ENCODE assay signal across 15 cellular contexts in the genomic region with DNA sequence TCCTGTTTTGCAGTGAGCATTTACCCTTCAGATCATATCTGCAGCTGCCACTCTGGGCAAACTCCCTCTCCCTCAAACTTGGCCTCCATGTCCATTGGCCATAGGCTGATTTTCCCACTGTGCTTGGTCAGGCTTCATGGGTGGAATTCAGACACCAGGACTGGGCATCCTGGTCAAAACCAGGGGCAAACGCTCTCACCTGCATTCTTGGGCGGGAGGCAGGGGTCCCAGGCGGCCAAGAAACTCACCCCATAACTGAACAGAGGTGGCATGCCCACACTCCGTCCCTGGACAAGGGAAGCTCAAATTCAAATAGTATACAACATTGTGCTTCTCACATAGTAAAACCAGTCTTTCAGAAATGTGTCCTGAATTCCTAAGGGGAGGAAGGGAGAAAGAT.
DNase-seq lines count a peak whose midpoint lies in the region; TF ChIP-seq lines count a peak whose summit lies in the region.
"Had no signal": no experiment of that assay in that cellular context is flagged by ENCODE, and none has a peak within 500 bp of the region (broad histone marks: within the 10 kb centered on the region; RNA-seq: fewer than 3 reads in every experiment).

No MANE protein-coding gene starts in this region.

- in situ Hi-C loops in GM23248 (cut with MboI): loop anchor here (5.0 kb wide), 1 partner anchor 255 kb away; no protein-coding TSS in a partner anchor

- H4K20me1 ChIP-seq in GM23248 (ENCODE audit: insufficient read depth): no peaks in the 10 kb centered on the region

- peaks cover 48% of the 10 kb centered on the region for H3K4me1 Mint-ChIP-seq in Caco-2 (ENCODE audit: low read depth, unreplicated experiment)

- no peak overlapping the region for H3K14ac ChIP-seq in mesenchymal stem cell (ENCODE audit: low read length in 2 of 2)

- WGBS in mesenchymal stem cell: 71% methylated on average over 3 of the region's 4 CpGs
- 24 to 32% methylated on average over 4 of the region's 4 CpGs for WGBS in GM23248 (ENCODE audit: low coverage in 1 of 2, low lambda C conversion rate in 2 of 2, missing lambda C conversion rate in 2 of 2), 2 experiments

- H3K36me3 ChIP-seq in Caco-2 (ENCODE audit: control insufficient read depth, insufficient read depth, low read length): no peaks in the 10 kb centered on the region
- no peaks in the 10 kb centered on the region for H3K36me3 ChIP-seq in mesenchymal stem cell (ENCODE audit: control insufficient read depth in 1 of 2, insufficient read depth in 2 of 2, low read depth in 1 of 2, low read length in 2 of 2)
- no peaks in the 10 kb centered on the region for H3K36me3 ChIP-seq in GM23248 (ENCODE audit: low read depth)
- H3K36me3 ChIP-seq: gastroesophageal sphincter, lower lobe of right lung had no signal

- no peak overlapping the region for H2BK5ac ChIP-seq in mesenchymal stem cell (ENCODE audit: low read depth, low read length, poor library complexity, severe bottlenecking)

- H3K27me3 Mint-ChIP-seq in Caco-2 (ENCODE audit: insufficient read depth, unreplicated experiment): no peaks in the 10 kb centered on the region
- H3K27me3 Mint-ChIP-seq: progenitor cell of endocrine pancreas had no signal

- H4K8ac ChIP-seq in mesenchymal stem cell (ENCODE audit: low read length): no peak overlapping the region

- H3K9me3 Mint-ChIP-seq in Caco-2 (ENCODE audit: unreplicated experiment): no peaks in the 10 kb centered on the region
- H3K9me3 Mint-ChIP-seq: activated naive CD8-positive, alpha-beta T cell treated with anti-CD3 and anti-CD28 coated beads, Interleukin-2, amount 10 ng/mL, durations not matched to agents 7 days and 5 days; CD4-positive, alpha-beta memory T cell had no signal

- no peak overlapping the region for H3K4me3 ChIP-seq in Caco-2 (ENCODE audit: low read depth, low read length)
- no peak overlapping the region for H3K4me3 ChIP-seq in mesenchymal stem cell (ENCODE audit: insufficient read depth in 1 of 2, low read depth in 1 of 2, low read length in 2 of 2)
- H3K4me3 ChIP-seq in GM23248: no peak overlapping the region
- H3K4me3 ChIP-seq: gastroesophageal sphincter, lower lobe of right lung, PC-9 had no signal

- no peaks in the 10 kb centered on the region for H3K79me1 ChIP-seq in mesenchymal stem cell (replicated peaks; ENCODE audit: low read length, poor library complexity, severe bottlenecking)

- H3K27ac ChIP-seq in angular gyrus (ENCODE audit: low read depth, low read length) (peak overlapping the region; percentile 22), mesenchymal stem cell (ENCODE audit: low read length, poor library complexity, severe bottlenecking) (no peak overlapping the region), temporal lobe (ENCODE audit: low read depth, low read length) (peak overlapping the region; percentile 23), GM23248 (no peak overlapping the region)
- H3K27ac ChIP-seq: KMS-11, PC-9 had no signal

- no peak overlapping the region for H4K91ac ChIP-seq in mesenchymal stem cell (ENCODE audit: low read length)

- no peak overlapping the region for H2AK5ac ChIP-seq in mesenchymal stem cell (ENCODE audit: low read length, severe bottlenecking)

- CTCF ChIA-PET in Caco-2 (lab: Charles Lee): interaction anchor here (0.6 to 3.3 kb wide), 21 partner anchors 40 to 268 kb away, joined by 3 to 38 read pairs (median 4); partner anchors contain the start of gene GLUL

- H3K36me3 Mint-ChIP-seq in Caco-2 (ENCODE audit: insufficient read depth, unreplicated experiment): no peaks in the 10 kb centered on the region
- H3K36me3 Mint-ChIP-seq: activated naive CD8-positive, alpha-beta T cell treated with anti-CD3 and anti-CD28 coated beads, Interleukin-2, amount 10 ng/mL, durations not matched to agents 7 days and 5 days; CD4-positive, alpha-beta memory T cell had no signal

- H3K79me2 ChIP-seq in GM23248 (ENCODE audit: insufficient read depth): no peaks in the 10 kb centered on the region

- no peak overlapping the region for H3K4ac ChIP-seq in mesenchymal stem cell (ENCODE audit: low read depth in 1 of 2, low read length in 2 of 2)

- DNase-seq in Caco-2 (no peak), mesenchymal stem cell (no peak), GM23248 (no peak), 8988T (no peak), NCI-H1694 (lab: John Stamatoyannopoulos, UW) (no peak), DMS 273 (lab: John Stamatoyannopoulos, UW; ENCODE audit: unreplicated experiment) (no peak)

- POLR2A ChIA-PET in Caco-2 (lab: Charles Lee): interaction anchor here (1.3 kb wide), 1 partner anchor 254 kb away, joined by 3 read pairs; no protein-coding TSS in a partner anchor

- no peak overlapping the region for H2BK15ac ChIP-seq in mesenchymal stem cell (ENCODE audit: low read depth, poor library complexity, severe bottlenecking)

- peaks cover 13% of the 10 kb centered on the region for H3F3A ChIP-seq in GM23248 (ENCODE audit: insufficient read depth)

- H3K27me3 ChIP-seq in Caco-2 (replicated peaks; ENCODE audit: control insufficient read depth, insufficient read depth, low read length): no peaks in the 10 kb centered on the region
- peaks cover 0 to 3% of the 10 kb centered on the region in 2 experiments for H3K27me3 ChIP-seq in mesenchymal stem cell (ENCODE audit: control insufficient read depth in 1 of 2, insufficient read depth in 1 of 2, low read length in 2 of 2)
- peaks cover 6% of the 10 kb centered on the region; the same call in 1 of the 2 replicates for H3K27me3 ChIP-seq in GM23248 (replicated peaks; ENCODE audit: insufficient read depth)
- H3K27me3 ChIP-seq: gastroesophageal sphincter had no signal

- H3K9me2 ChIP-seq in GM23248 (ENCODE audit: insufficient read depth): no peaks in the 10 kb centered on the region

- intact Hi-C loops in Caco-2 (cut with micrococcal nuclease; ENCODE audit: unreplicated experiment): loop anchor here (1.0 to 5.0 kb wide), 7 partner anchors 41 to 254 kb away; no protein-coding TSS in a partner anchor

- no peak overlapping the region for H3K23ac ChIP-seq in mesenchymal stem cell (ENCODE audit: low read length in 2 of 2)

- H3K9ac ChIP-seq in mesenchymal stem cell (ENCODE audit: low read length) (peak overlapping the region; percentile 31), GM23248 (no peak overlapping the region)
- H3K9ac ChIP-seq: KMS-11 had no signal

- H3K4me1 ChIP-seq in Caco-2: peaks cover 34% of the 10 kb centered on the region
- H3K4me1 ChIP-seq in mesenchymal stem cell (ENCODE audit: control insufficient read depth, insufficient read depth, low read depth, low read length): peaks cover 7% of the 10 kb centered on the region
- peaks cover 18% of the 10 kb centered on the region for H3K4me1 ChIP-seq in GM23248 (ENCODE audit: insufficient read depth)

- BruUV-seq in Caco-2 (replicated peaks; lab: Mats Ljungman, UMichigan): no TSS peak

- no peak overlapping the region for H3K18ac ChIP-seq in mesenchymal stem cell (ENCODE audit: low read depth in 1 of 2, low read length in 2 of 2)

- no peak overlapping the region for H2BK120ac ChIP-seq in mesenchymal stem cell (ENCODE audit: low read depth, low read length)

- H3K27ac Mint-ChIP-seq in Caco-2 (ENCODE audit: unreplicated experiment): peak overlapping the region; percentile 63
- H3K27ac Mint-ChIP-seq: activated naive CD8-positive, alpha-beta T cell treated with anti-CD3 and anti-CD28 coated beads, Interleukin-2, amount 10 ng/mL, durations not matched to agents 7 days and 5 days had no signal

- no peak overlapping the region for H3K4me3 Mint-ChIP-seq in Caco-2 (ENCODE audit: unreplicated experiment)
- H3K4me3 Mint-ChIP-seq: activated naive CD8-positive, alpha-beta T cell treated with anti-CD3 and anti-CD28 coated beads, Interleukin-2, amount 10 ng/mL, durations not matched to agents 7 days and 5 days; CD4-positive, alpha-beta memory T cell had no signal

- H2AFZ ChIP-seq in mesenchymal stem cell (ENCODE audit: low read depth, low read length): no peak overlapping the region
- H2AFZ ChIP-seq in GM23248: no peak overlapping the region
- H2AFZ ChIP-seq: PC-9 had no signal

- TF ChIP-seq CTCF in Caco-2 (IDR thresholded peaks at IDR 0.05; ENCODE audit: insufficient read depth in 1 of 2, low read depth in 1 of 2, low read length in 1 of 2, severe bottlenecking in 1 of 2, unreplicated experiment in 1 of 2): no peak

- no peak overlapping the region for H2BK12ac ChIP-seq in mesenchymal stem cell (ENCODE audit: low read length in 2 of 2)

- H3K9me3 ChIP-seq in Caco-2 (no peaks in the 10 kb centered on the region), mesenchymal stem cell (ENCODE audit: control insufficient read depth, low read length) (no peaks in the 10 kb centered on the region), GM23248 (ENCODE audit: low read depth) (no peaks in the 10 kb centered on the region)
- H3K9me3 ChIP-seq: gastroesophageal sphincter, lower lobe of right lung had no signal

- H3K4me2 ChIP-seq in mesenchymal stem cell (ENCODE audit: low read length, poor library complexity, severe bottlenecking) (no peak overlapping the region), GM23248 (ENCODE audit: unreplicated experiment) (no peak overlapping the region)
- H3K4me2 ChIP-seq: KMS-11 had no signal

Comparison
In these comparisons a context has a peak if more than half of its experiments do, and no peak if none do; other contexts are left out.
1. H3K27ac ChIP-seq: peak in angular gyrus (single experiment) and temporal lobe (single experiment); none in mesenchymal stem cell (single experiment) and GM23248 (single experiment).